In genomic region chr15:62110000-62110851, GRCh38 we compare ENCODE assay signal across 9 cellular contexts. TPM values are rescaled to one million over a fixed set of nuclear protein-coding genes. Genes with fewer than 3 reads are reported as not detected.
DNase-seq lines count a peak whose midpoint lies in the region; ATAC-seq, FAIRE-seq and TF ChIP-seq lines count a peak whose summit lies in the region.
"Had no signal": no experiment of that assay in that cellular context is flagged by ENCODE, and none has a peak within 500 bp of the region (broad histone marks: within the 10 kb centered on the region; RNA-seq: fewer than 3 reads in every experiment).

No MANE protein-coding gene starts in this region.

- no peaks in the 10 kb centered on the region for H3K36me3 ChIP-seq in PC-9 (ENCODE audit: low read depth)
- H3K36me3 ChIP-seq: spleen had no signal

- no peak for FAIRE-seq in HTR-8/SVneo (lab: Jason Lieb, UNC)

- no peaks in the 10 kb centered on the region for H3K9me3 Mint-ChIP-seq in effector memory CD8-positive, alpha-beta T cell

- H3K4me3 Mint-ChIP-seq in effector memory CD8-positive, alpha-beta T cell = no peak overlapping the region

- no peaks in the 10 kb centered on the region for H3K9me2 ChIP-seq in PC-9 (ENCODE audit: insufficient read depth)

- ATAC-seq in stimulated activated naive CD8-positive, alpha-beta T cell treated with anti-CD3 and anti-CD28 coated beads, Interleukin-15, Interleukin-2, amounts not matched to agents 100 U/mL and 50 U/mL, for 24 hours = peak; percentile 79
- no peak for ATAC-seq in effector memory CD8-positive, alpha-beta T cell (replicated peaks)

- H3K4me1 Mint-ChIP-seq in effector memory CD8-positive, alpha-beta T cell (ENCODE audit: low read depth in 2 of 2) = no peaks in the 10 kb centered on the region

- H3K27ac Mint-ChIP-seq in effector memory CD8-positive, alpha-beta T cell = no peak overlapping the region

- intact Hi-C loops in PC-9 (cut with micrococcal nuclease; ENCODE audit: unreplicated experiment) = no loop called here

- DNase-seq in HPDE6-E6E7 (ENCODE audit: extremely low spot score) = peak; percentile 61
- peak in 1 of 2 experiments; percentile 39 for DNase-seq in PC-9
- peak; percentile 78 for DNase-seq in fibroblast of pulmonary artery (ENCODE audit: low read depth)
- no peak for DNase-seq in stimulated activated naive CD8-positive, alpha-beta T cell treated with anti-CD3 and anti-CD28 coated beads, Interleukin-15, Interleukin-2, amounts not matched to agents 100 U/mL and 50 U/mL, for 24 hours
- DNase-seq in GM19240 (ENCODE audit: insufficient read length, low spot score) = no peak
- no peak for DNase-seq in HTR-8/SVneo (ENCODE audit: insufficient read length, low spot score)
- no peak for DNase-seq in effector memory CD8-positive, alpha-beta T cell
- DNase-seq: cerebellar nuclear complex, spleen had no signal

- TF ChIP-seq CTCF in PC-9 (conservative IDR thresholded peaks at IDR 0.05) (no peak), fibroblast of pulmonary artery (IDR thresholded peaks at IDR 0.05; ENCODE audit: low read length, missing control alignments) (no peak)

- POLR2A ChIA-PET in PC-9 (lab: Charles Lee; ENCODE audit: unreplicated experiment) = no interaction called here

- peaks cover 26% of the 10 kb centered on the region for H3K4me1 ChIP-seq in PC-9 (replicated peaks; ENCODE audit: insufficient read depth)
- H3K4me1 ChIP-seq: spleen had no signal

- peaks cover 12% of the 10 kb centered on the region; the same call in 1 of the 2 replicates for H3F3A ChIP-seq in PC-9 (ENCODE audit: insufficient read depth, low read depth)

- 0 out of 2 replicates have a peak overlapping the region, but pooled peaks have one; percentile 16 for H3K27ac ChIP-seq in PC-9
- H3K27ac ChIP-seq: spleen had no signal

- H4K20me1 ChIP-seq in PC-9 (ENCODE audit: insufficient read depth) = no peaks in the 10 kb centered on the region

- no peaks in the 10 kb centered on the region for H3K79me2 ChIP-seq in PC-9 (ENCODE audit: low read depth)

- H3K4me3 ChIP-seq in PC-9 (no peak overlapping the region), fibroblast of pulmonary artery (replicated peaks; ENCODE audit: low read depth, low read length) (no peak overlapping the region)
- H3K4me3 ChIP-seq: spleen had no signal

- H3K27me3 ChIP-seq in PC-9 (ENCODE audit: insufficient read depth, low read depth) = no peaks in the 10 kb centered on the region
- H3K27me3 ChIP-seq: spleen had no signal

- peak overlapping the region; percentile 38; the same call in 1 of the 2 replicates for H3K4me2 ChIP-seq in PC-9

- H3K36me3 Mint-ChIP-seq in effector memory CD8-positive, alpha-beta T cell (ENCODE audit: insufficient read depth) = peaks cover 3% of the 10 kb centered on the region

- BruUV-seq in PC-9 (replicated peaks; lab: Mats Ljungman, UMichigan) = no TSS peak

- H3K9me3 ChIP-seq in PC-9 (ENCODE audit: insufficient read depth, low read depth) = no peaks in the 10 kb centered on the region
- H3K9me3 ChIP-seq: spleen had no signal

- no peak overlapping the region for H2AFZ ChIP-seq in PC-9

- peaks cover 19 to 47% of the 10 kb centered on the region in 2 donors for H3K27me3 Mint-ChIP-seq in effector memory CD8-positive, alpha-beta T cell

- CTCF ChIA-PET in PC-9 (lab: Charles Lee) = interaction anchor here (0.9 kb wide), 1 partner anchor 58 kb away, joined by 4 read pairs; no protein-coding TSS in a partner anchor

RNA-seq across cellular contexts. Expression of gene C2CD4A, which starts 43.4 kb away (rescaled TPM):
- 0.09 TPM in 1 of 2 replicates, not detected in the other for total RNA-seq in PC-9 (2021)
- total RNA-seq: spleen had no signal

RNA-seq across cellular contexts. Expression of gene VPS13C, which starts 50.0 kb away (rescaled TPM):
- total RNA-seq in PC-9 (2021) = 40.0 and 48.9 TPM in 2 replicates

RNA-seq across cellular contexts. Expression of gene C2CD4B, which starts 54.9 kb away (rescaled TPM):
- total RNA-seq in PC-9 (2021) = not detected in 2 replicates

Comparison
In these comparisons a context has a peak if more than half of its experiments do, and no peak if none do; other contexts are left out.
1. DNase-seq: peak in HPDE6-E6E7 (single experiment) and fibroblast of pulmonary artery (single experiment); none in stimulated activated naive CD8-positive, alpha-beta T cell treated with anti-CD3 and anti-CD28 coated beads, Interleukin-15, Interleukin-2, amounts not matched to agents 100 U/mL and 50 U/mL, for 24 hours (single experiment), GM19240 (single experiment), HTR-8/SVneo (single experiment) and effector memory CD8-positive, alpha-beta T cell (0 of 3).